ENCODE assay signal across 8 cellular contexts in the genomic region with DNA sequence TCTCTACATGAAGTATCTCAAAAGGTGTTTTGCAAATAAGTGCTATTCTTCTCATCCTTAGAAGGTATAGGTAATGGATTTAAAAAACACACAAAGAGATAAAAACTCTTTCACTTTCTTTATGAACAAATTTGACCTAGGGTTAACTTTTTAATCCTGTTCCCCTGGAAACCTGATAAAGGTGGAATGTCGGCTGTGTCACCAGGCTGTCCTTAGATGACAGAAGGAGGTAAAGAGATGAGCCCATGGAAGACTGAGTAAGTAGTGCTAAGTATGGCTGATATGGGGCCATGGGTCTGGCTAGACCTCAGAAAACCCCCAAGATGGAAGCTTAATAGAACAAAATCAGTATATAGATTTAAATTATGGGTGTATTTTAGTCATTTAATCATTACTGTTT.
"Had no signal": no experiment of that assay in that cellular context is flagged by ENCODE, and none has a peak within 500 bp of the region (broad histone marks: within the 10 kb centered on the region; RNA-seq: fewer than 3 reads in every experiment).

No MANE protein-coding gene starts in this region.

- DNase-seq: GDM1, GF-D8 had no signal

- ATAC-seq: GM12878 had no signal

- FAIRE-seq: G401.6, GM12878, GM12891, GM12892, GM18507, GM19239 had no signal

- H3K4me3 ChIP-seq: GM12878 had no signal
